In genomic region chr3:182793663-182794454, GRCh38 we compare ENCODE assay signal across 8 cellular contexts. TPM values are rescaled to one million over a fixed set of nuclear protein-coding genes. Genes with fewer than 3 reads are reported as not detected.
DNase-seq lines count a peak whose midpoint lies in the region; ATAC-seq, FAIRE-seq and TF ChIP-seq lines count a peak whose summit lies in the region.

No MANE protein-coding gene starts in this region.

- peak; percentile 94 for FAIRE-seq in GM19239 (lab: Jason Lieb, UNC)

- 0% methylated on average over 7 to 8 of the region's 86 CpGs for whole genome bisulfite sequencing in gastroesophageal sphincter (ENCODE audit: low coverage in 1 of 2), 2 donors

- H3K4me1 ChIP-seq in gastroesophageal sphincter (peaks cover 4 to 39% (median 4%) of the 10 kb centered on the region in 3 donors), tibial artery (peaks cover 0 to 17% (median 13%) of the 10 kb centered on the region in 4 donors)

- peak in 1 of 4 experiments; percentile 25 for TF ChIP-seq CTCF in gastroesophageal sphincter (IDR thresholded peaks at IDR 0.05)
- no peak for TF ChIP-seq CTCF in tibial artery (IDR thresholded peaks at IDR 0.05)

- H3K4me3 ChIP-seq in gastroesophageal sphincter (peak overlapping the region; percentile 79 to 91), tibial artery (peak overlapping the region; percentile 81 to 84)

- intact Hi-C loops in tibial artery (cut with DNase I; ENCODE audit: low total_unique reads), result no loop called here

- H3K9me3 ChIP-seq in gastroesophageal sphincter (no peaks in the 10 kb centered on the region), tibial artery (no peaks in the 10 kb centered on the region)

- H3K27ac ChIP-seq in gastroesophageal sphincter (peak overlapping the region; percentile 73 to 96 (median 94)), tibial artery (peak overlapping the region; percentile 84 to 88)

- TF ChIP-seq EP300 in gastroesophageal sphincter (IDR thresholded peaks at IDR 0.05), result no peak

- no peak for TF ChIP-seq POLR2A in gastroesophageal sphincter (IDR thresholded peaks at IDR 0.05)

- DNase-seq in C1 segment of cervical spinal cord (lab: John Stamatoyannopoulos, UW) (peak in 12 of 14 donors; percentile 8 to 72 (median 44)), GM19239 (ENCODE audit: insufficient read length, low spot score) (peak; percentile 23), RKO (ENCODE audit: low spot score) (peak; percentile 56), occipital lobe (lab: John Stamatoyannopoulos, UW) (peak; percentile 21), tibial artery (peak in 1 of 2 donors; percentile 22)
- peak; percentile 30 for DNase-seq in activated gamma-delta T cell treated with anti-CD3 and anti-CD28 coated beads, Interleukin-2, amount 50 U/mL, for 16 hours (ENCODE audit: low read depth)

- no peaks in the 10 kb centered on the region for H3K36me3 ChIP-seq in gastroesophageal sphincter
- no peaks in the 10 kb centered on the region for H3K36me3 ChIP-seq in tibial artery

- H3K27me3 ChIP-seq in gastroesophageal sphincter (no peaks in the 10 kb centered on the region), tibial artery (no peaks in the 10 kb centered on the region)

- peak; percentile 35 for ATAC-seq in HG03354 (IDR thresholded peaks at IDR 0.05; ENCODE audit: poor library complexity, severe bottlenecking, unreplicated experiment)
- peak; percentile 73 for ATAC-seq in gastroesophageal sphincter

RNA-seq across cellular contexts. Expression of gene ATP11B, which starts 0.6 kb away (rescaled TPM):
- total RNA-seq in gastroesophageal sphincter (10 to 100 TPM; 53.8 to 70.7 (median 58.6) TPM), occipital lobe (117 TPM)
